ENCODE assay signal across 16 cellular contexts in the genomic region with DNA sequence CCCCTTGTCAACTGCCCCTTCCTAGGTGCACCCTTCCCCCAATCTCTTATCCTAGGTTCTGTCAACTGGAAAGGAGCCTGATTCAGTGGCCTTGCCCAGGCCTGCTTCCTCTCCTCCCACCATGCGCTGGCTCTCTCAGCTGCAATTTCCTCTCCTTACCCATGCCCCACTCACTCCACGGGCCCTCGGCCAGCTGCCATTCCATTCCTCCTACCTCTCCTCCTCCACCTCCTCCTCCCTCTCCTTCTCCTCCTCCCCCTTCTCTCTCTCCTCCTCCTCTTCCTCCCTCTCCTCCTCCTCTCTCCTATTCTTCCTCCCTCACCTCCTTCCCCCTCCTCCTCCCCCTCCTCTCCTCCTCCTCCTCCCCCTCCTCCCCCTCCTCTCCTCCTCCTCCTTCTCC. TPM values are rescaled to one million over a fixed set of nuclear protein-coding genes. Genes with fewer than 3 reads are reported as not detected.
DNase-seq lines count a peak whose midpoint lies in the region; ATAC-seq and TF ChIP-seq lines count a peak whose summit lies in the region.
"Had no signal": no experiment of that assay in that cellular context is flagged by ENCODE, and none has a peak within 500 bp of the region (broad histone marks: within the 10 kb centered on the region; RNA-seq: fewer than 3 reads in every experiment).

No MANE protein-coding gene starts in this region.

- peak; percentile 21 for DNase-seq in SKM-1 treated with dmso at 0.1 percent for 144 hours (lab: John Stamatoyannopoulos, UW; ENCODE audit: unreplicated experiment)
- DNase-seq in SKM-1 (lab: John Stamatoyannopoulos, UW; ENCODE audit: unreplicated experiment) = no peak
- no peak for DNase-seq in RWPE2 (ENCODE audit: low spot score)
- peak; percentile 27 for DNase-seq in fibroblast of mammary gland (ENCODE audit: low read depth)
- peak; percentile 31 to 39 for DNase-seq in thyroid gland
- no peak for DNase-seq in anterior cingulate cortex (lab: John Stamatoyannopoulos, UW)
- DNase-seq in natural killer cell = no peak
- DNase-seq: DMS153; effector memory CD8-positive, alpha-beta T cell; NCI-H1092; NCI-H526 treated with DMSO at 0.1 percent for 48 hours; posterior cingulate gyrus; upper lobe of left lung had no signal

- no peaks in the 10 kb centered on the region for H3K4me1 Mint-ChIP-seq in natural killer cell

- no peaks in the 10 kb centered on the region for H3K36me3 ChIP-seq in RWPE2 (ENCODE audit: low read depth)
- H3K36me3 ChIP-seq in thyroid gland = no peaks in the 10 kb centered on the region
- H3K36me3 ChIP-seq: upper lobe of left lung had no signal

- no peaks in the 10 kb centered on the region for H3K36me3 Mint-ChIP-seq in natural killer cell

- no peaks in the 10 kb centered on the region for H3K27me3 Mint-ChIP-seq in natural killer cell (ENCODE audit: low read depth in 2 of 2)
- H3K27me3 Mint-ChIP-seq: effector memory CD8-positive, alpha-beta T cell had no signal

- H3K4me3 ChIP-seq in RWPE2 (ENCODE audit: severe bottlenecking) = no peak overlapping the region
- no peak overlapping the region for H3K4me3 ChIP-seq in fibroblast of mammary gland (ENCODE audit: control insufficient read depth, low read depth, low read length)
- H3K4me3 ChIP-seq in thyroid gland (replicated peaks in 1 of 3) = no peak overlapping the region
- H3K4me3 ChIP-seq: SJSA1, upper lobe of left lung had no signal

- TF ChIP-seq CTCF in RWPE2 (IDR thresholded peaks at IDR 0.05; ENCODE audit: poor library complexity, severe bottlenecking) = no peak
- TF ChIP-seq CTCF in fibroblast of mammary gland (conservative IDR thresholded peaks at IDR 0.05; ENCODE audit: control insufficient read depth, insufficient read depth, low read depth, low read length) = no peak
- no peak for TF ChIP-seq CTCF in thyroid gland (IDR thresholded peaks at IDR 0.05)
- TF ChIP-seq CTCF in natural killer cell (IDR thresholded peaks at IDR 0.05) = no peak

- no peak overlapping the region for H3K4me3 Mint-ChIP-seq in natural killer cell
- H3K4me3 Mint-ChIP-seq: activated T-helper 1 cell treated with anti-CD3 and anti-CD28 coated beads, Interleukin-12 subunit alpha, Interleukin-12 subunit beta, Interleukin-2, Interleukin-4 antibody, amounts not matched to agents 30 ng/mL and 10 ng/mL and 1 ng/mL, durations not matched to agents 14 hours and 24 hours and 36 hours; effector memory CD8-positive, alpha-beta T cell had no signal

- WGBS in thyroid gland, 2 donors = 24 to 31% methylated on average over 3 of the region's 3 CpGs

- TF ChIP-seq POLR2A in thyroid gland (IDR thresholded peaks at IDR 0.05) = no peak

- no peaks in the 10 kb centered on the region for H3K9me3 Mint-ChIP-seq in natural killer cell
- H3K9me3 Mint-ChIP-seq: activated T-helper 1 cell treated with anti-CD3 and anti-CD28 coated beads, Interleukin-12 subunit alpha, Interleukin-12 subunit beta, Interleukin-2, Interleukin-4 antibody, amounts not matched to agents 30 ng/mL and 10 ng/mL and 1 ng/mL, durations not matched to agents 14 hours and 24 hours and 36 hours; effector memory CD8-positive, alpha-beta T cell had no signal

- ATAC-seq in RWPE2 (ENCODE audit: low read depth) (peak; percentile 85), natural killer cell (no peak), GM18520 (IDR thresholded peaks at IDR 0.05; ENCODE audit: unreplicated experiment) (no peak)
- ATAC-seq: effector memory CD8-positive, alpha-beta T cell had no signal

- H3K27me3 ChIP-seq in RWPE2 (ENCODE audit: insufficient read depth, poor library complexity, severe bottlenecking) (no peaks in the 10 kb centered on the region), thyroid gland (no peaks in the 10 kb centered on the region)
- H3K27me3 ChIP-seq: SJSA1, upper lobe of left lung had no signal

- H3K27ac ChIP-seq in RWPE2 (ENCODE audit: poor library complexity, severe bottlenecking) (peak overlapping the region; percentile 23), thyroid gland (no peak overlapping the region)
- H3K27ac ChIP-seq: SJSA1, upper lobe of left lung had no signal

- H3K27ac Mint-ChIP-seq in natural killer cell = no peak overlapping the region
- H3K27ac Mint-ChIP-seq: effector memory CD8-positive, alpha-beta T cell had no signal

- intact Hi-C loops in thyroid gland (cut with DNase I) = no loop called here
- intact Hi-C loops in natural killer cell (cut with micrococcal nuclease) = no loop called here

- H3K9me3 ChIP-seq in RWPE2 (ENCODE audit: severe bottlenecking) (no peaks in the 10 kb centered on the region), thyroid gland (no peaks in the 10 kb centered on the region)
- H3K9me3 ChIP-seq: SJSA1, upper lobe of left lung had no signal

- peaks cover 3% of the 10 kb centered on the region for H3K4me1 ChIP-seq in RWPE2 (ENCODE audit: insufficient read depth, poor library complexity, severe bottlenecking)
- H3K4me1 ChIP-seq in thyroid gland = no peaks in the 10 kb centered on the region
- H3K4me1 ChIP-seq: SJSA1 had no signal

RNA-seq across cellular contexts. Expression of a gene that starts 9.6 kb away (rescaled TPM):
- total RNA-seq in thyroid gland (10 to 100 TPM; 47.4 to 85.6 (median 56.6) TPM), natural killer cell (100 to 1,000 TPM in 1 of 3 donors, 10 to 100 TPM in 2; 83.3 to 116 (median 89.4) TPM)

RNA-seq across cellular contexts. Expression of a gene that starts 27.1 kb away (rescaled TPM):
- total RNA-seq in thyroid gland (1 to 10 TPM; 1.4 to 3.0 (median 2.0) TPM), natural killer cell (under 1 TPM in 1 of 3 donors, not detected in 2; 0.39 TPM)
- total RNA-seq: SJSA1 had no signal

RNA-seq across cellular contexts. Expression of a gene that starts 32.9 kb away (rescaled TPM):
- total RNA-seq in thyroid gland (10 to 100 TPM in 2 of 4 donors, 1 to 10 TPM in 2; 9.3 to 14.0 (median 11.5) TPM), natural killer cell (10 to 100 TPM; 22.1 to 32.4 (median 27.1) TPM)

RNA-seq across cellular contexts. Expression of a gene that starts 38.4 kb away (rescaled TPM):
- total RNA-seq in thyroid gland (not detected), natural killer cell (1 to 10 TPM; 3.5 to 4.6 (median 4.4) TPM)
- total RNA-seq: SJSA1 had no signal

RNA-seq across cellular contexts. Expression of a gene that starts 49.4 kb away (rescaled TPM):
- 10 to 100 TPM in 3 of 4 donors, 1 to 10 TPM in 1; 9.1 to 18.6 (median 14.9) TPM for total RNA-seq in thyroid gland
- 100 to 1,000 TPM; 131 to 218 (median 159) TPM for total RNA-seq in natural killer cell

Comparison
In these comparisons a context has a peak if more than half of its experiments do, and no peak if none do; other contexts are left out.
1. DNase-seq: peak in SKM-1 treated with dmso at 0.1 percent for 144 hours (single experiment), fibroblast of mammary gland (single experiment) and thyroid gland (2 of 2); none in SKM-1 (single experiment), RWPE2 (single experiment), anterior cingulate cortex (0 of 58) and natural killer cell (single experiment).